In the genomic region with DNA sequence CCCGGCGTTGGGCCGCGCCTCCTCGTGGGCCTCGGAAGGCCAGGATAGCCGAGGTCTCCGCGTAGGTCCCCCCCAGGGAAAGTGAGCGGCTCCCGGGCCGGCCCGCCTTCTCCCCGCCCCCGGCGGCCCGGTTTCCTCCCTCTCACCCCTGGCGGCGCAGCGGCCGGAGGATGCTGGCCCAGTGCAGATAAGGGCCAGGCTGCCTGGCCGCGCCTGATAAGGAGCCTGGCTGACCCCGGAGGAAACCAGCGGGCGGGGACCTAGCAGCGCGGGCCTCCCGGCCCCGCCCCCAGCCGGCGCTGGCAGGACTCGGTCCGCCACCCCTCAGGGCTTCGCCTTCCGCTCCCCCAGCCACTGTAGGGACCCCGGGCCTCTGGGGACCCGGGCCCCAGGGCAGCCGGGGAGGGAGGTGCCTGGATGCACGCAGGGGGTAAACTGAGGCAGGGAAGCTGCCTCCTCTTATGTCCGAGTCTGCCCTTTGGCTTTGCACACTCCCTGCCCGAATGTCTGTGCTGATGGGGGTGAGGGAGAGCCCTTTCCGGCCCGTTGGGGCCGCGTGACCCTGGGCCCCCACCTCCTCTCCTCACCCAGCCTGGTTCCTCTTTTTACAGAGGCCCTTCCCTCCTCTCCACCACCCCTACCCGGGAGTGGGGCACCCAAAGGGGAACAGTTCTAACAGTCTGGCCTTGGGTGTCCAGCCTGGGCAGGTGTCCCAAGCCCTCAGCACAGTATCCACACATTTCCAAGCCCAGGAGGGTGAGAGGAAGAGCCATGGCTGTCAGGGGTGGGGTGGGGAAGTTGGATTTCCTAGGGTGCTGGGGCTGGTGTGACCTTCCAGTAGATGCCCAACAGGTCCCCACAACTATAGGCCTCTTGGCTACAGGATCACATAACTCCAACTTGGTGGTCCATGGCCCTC, we compare ENCODE assay signal across 1 cellular context.
TF ChIP-seq lines count a peak whose summit lies in the region.

A gene (minus strand): TSS at position 193 of the 919 bp plus-strand sequence. CDS start 1,687 bp downstream, outside the sequence.

TF ChIP-seq in K562, 482 proteins besides CTCF, POLR2A, EP300 and RAD21 (continued from another document and continues in another):
- TF ChIP-seq, protein P1, sequence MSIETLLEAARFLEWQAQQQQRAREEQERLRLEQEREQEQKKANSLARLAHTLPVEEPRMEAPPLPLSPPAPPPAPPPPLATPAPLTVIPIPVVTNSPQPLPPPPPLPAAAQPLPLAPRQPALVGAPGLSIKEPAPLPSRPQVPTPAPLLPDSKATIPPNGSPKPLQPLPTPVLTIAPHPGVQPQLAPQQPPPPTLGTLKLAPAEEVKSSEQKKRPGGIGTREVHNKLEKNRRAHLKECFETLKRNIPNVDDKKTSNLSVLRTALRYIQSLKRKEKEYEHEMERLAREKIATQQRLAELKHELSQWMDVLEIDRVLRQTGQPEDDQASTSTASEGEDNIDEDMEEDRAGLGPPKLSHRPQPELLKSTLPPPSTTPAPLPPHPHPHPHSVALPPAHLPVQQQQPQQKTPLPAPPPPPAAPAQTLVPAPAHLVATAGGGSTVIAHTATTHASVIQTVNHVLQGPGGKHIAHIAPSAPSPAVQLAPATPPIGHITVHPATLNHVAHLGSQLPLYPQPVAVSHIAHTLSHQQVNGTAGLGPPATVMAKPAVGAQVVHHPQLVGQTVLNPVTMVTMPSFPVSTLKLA (conservative IDR thresholded peaks at IDR 0.05) = peak; percentile 79 to 89
- TF ChIP-seq TGIF2 (CRISPR knock-in tag; IDR thresholded peaks at IDR 0.05) (no peak), FOXJ3 (CRISPR knock-in tag; IDR thresholded peaks at IDR 0.05) (no peak), POLR2B (IDR thresholded peaks at IDR 0.05; ENCODE audit: low read depth, partially characterized antibody) (peak; percentile 47), SMARCB1 (IDR thresholded peaks at IDR 0.05; ENCODE audit: insufficient read length, low read depth) (peak; percentile 54), MAFG (tag; conservative IDR thresholded peaks at IDR 0.05) (no peak), ZNF696 (CRISPR knock-in tag; conservative IDR thresholded peaks at IDR 0.05) (no peak), TCF3 (CRISPR knock-in tag; IDR thresholded peaks at IDR 0.05) (peak; percentile 99), ARID2 (IDR thresholded peaks at IDR 0.05) (no peak), XRCC5 (IDR thresholded peaks at IDR 0.05; ENCODE audit: low read depth, low read length) (no peak), ZBTB1 (CRISPR knock-in tag; IDR thresholded peaks at IDR 0.05; ENCODE audit: borderline replicate concordance, low read depth) (no peak; the same call in 1 of the 2 replicates), TBL1XR1 (IDR thresholded peaks at IDR 0.05; ENCODE audit: low read length in 2 of 2) (peak; percentile 90 to 96), CSDE1 (IDR thresholded peaks at IDR 0.05) (no peak), KDM1A (IDR thresholded peaks at IDR 0.05) (peak; percentile 80 to 85), PYGO2 (tag; IDR thresholded peaks at IDR 0.05) (0 out of 2 replicates have a peak, but pooled peaks have one; percentile 25), SRF (CRISPR knock-in tag; IDR thresholded peaks at IDR 0.05) (peak in 1 of 2 experiments; percentile 81; a peak in 2 of 4 replicates), ARHGAP35 (IDR thresholded peaks at IDR 0.05; ENCODE audit: partially characterized antibody) (no peak), RFX1 (IDR thresholded peaks at IDR 0.05) (no peak), PHF21A (IDR thresholded peaks at IDR 0.05; ENCODE audit: borderline replicate concordance, low read depth) (peak; percentile 90), TCFL5 (CRISPR knock-in tag; conservative IDR thresholded peaks at IDR 0.05) (no peak; the same call in 1 of the 2 replicates), MCM3 (IDR thresholded peaks at IDR 0.05) (no peak), JUND (IDR thresholded peaks at IDR 0.05; ENCODE audit: borderline replicate concordance, low read depth, low read length) (peak; percentile 59; the same call in 1 of the 2 replicates), JUND (tag; IDR thresholded peaks at IDR 0.05; ENCODE audit: borderline replicate concordance, low read depth, low read length) (peak; percentile 58; the same call in 1 of the 3 replicates), ZNF717 (CRISPR knock-in tag; IDR thresholded peaks at IDR 0.05) (no peak), NBN (IDR thresholded peaks at IDR 0.05; ENCODE audit: low read depth) (peak; percentile 45), MEF2A (IDR thresholded peaks at IDR 0.05; ENCODE audit: control insufficient read depth, low read depth, low read length) (no peak), CC2D1A (IDR thresholded peaks at IDR 0.05) (peak; percentile 93; the same call in 1 of the 2 replicates), SAFB2 (IDR thresholded peaks at IDR 0.05; ENCODE audit: borderline replicate concordance, low read depth, low read length, severe bottlenecking) (no peak), GATAD2A (IDR thresholded peaks at IDR 0.05) (peak; percentile 62; the same call in 1 of the 2 replicates), MEF2D (tag; conservative IDR thresholded peaks at IDR 0.05; ENCODE audit: low read depth) (peak; percentile 69), PURB (CRISPR knock-in tag; IDR thresholded peaks at IDR 0.05; ENCODE audit: low read depth) (no peak), SIN3A (IDR thresholded peaks at IDR 0.05; ENCODE audit: borderline replicate concordance in 2 of 2, control insufficient read depth in 1 of 2, low read depth in 2 of 2, low read length in 2 of 2) (peak; percentile 71 to 72; a peak in 2 of 4 replicates), PCBP2 (IDR thresholded peaks at IDR 0.05; ENCODE audit: low read depth, low read length, poor library complexity, severe bottlenecking) (no peak), FOS (IDR thresholded peaks at IDR 0.05; ENCODE audit: extremely low read depth, insufficient read length) (no peak), TAL1 (IDR thresholded peaks at IDR 0.05) (peak; percentile 100)
- TF ChIP-seq, protein P2, sequence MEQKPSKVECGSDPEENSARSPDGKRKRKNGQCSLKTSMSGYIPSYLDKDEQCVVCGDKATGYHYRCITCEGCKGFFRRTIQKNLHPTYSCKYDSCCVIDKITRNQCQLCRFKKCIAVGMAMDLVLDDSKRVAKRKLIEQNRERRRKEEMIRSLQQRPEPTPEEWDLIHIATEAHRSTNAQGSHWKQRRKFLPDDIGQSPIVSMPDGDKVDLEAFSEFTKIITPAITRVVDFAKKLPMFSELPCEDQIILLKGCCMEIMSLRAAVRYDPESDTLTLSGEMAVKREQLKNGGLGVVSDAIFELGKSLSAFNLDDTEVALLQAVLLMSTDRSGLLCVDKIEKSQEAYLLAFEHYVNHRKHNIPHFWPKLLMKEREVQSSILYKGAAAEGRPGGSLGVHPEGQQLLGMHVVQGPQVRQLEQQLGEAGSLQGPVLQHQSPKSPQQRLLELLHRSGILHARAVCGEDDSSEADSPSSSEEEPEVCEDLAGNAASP (IDR thresholded peaks at IDR 0.05) = no peak
- TF ChIP-seq, protein P3, sequence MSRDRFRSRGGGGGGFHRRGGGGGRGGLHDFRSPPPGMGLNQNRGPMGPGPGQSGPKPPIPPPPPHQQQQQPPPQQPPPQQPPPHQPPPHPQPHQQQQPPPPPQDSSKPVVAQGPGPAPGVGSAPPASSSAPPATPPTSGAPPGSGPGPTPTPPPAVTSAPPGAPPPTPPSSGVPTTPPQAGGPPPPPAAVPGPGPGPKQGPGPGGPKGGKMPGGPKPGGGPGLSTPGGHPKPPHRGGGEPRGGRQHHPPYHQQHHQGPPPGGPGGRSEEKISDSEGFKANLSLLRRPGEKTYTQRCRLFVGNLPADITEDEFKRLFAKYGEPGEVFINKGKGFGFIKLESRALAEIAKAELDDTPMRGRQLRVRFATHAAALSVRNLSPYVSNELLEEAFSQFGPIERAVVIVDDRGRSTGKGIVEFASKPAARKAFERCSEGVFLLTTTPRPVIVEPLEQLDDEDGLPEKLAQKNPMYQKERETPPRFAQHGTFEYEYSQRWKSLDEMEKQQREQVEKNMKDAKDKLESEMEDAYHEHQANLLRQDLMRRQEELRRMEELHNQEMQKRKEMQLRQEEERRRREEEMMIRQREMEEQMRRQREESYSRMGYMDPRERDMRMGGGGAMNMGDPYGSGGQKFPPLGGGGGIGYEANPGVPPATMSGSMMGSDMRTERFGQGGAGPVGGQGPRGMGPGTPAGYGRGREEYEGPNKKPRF (IDR thresholded peaks at IDR 0.05; ENCODE audit: low read depth, low read length) = no peak
- TF ChIP-seq, protein P4, sequence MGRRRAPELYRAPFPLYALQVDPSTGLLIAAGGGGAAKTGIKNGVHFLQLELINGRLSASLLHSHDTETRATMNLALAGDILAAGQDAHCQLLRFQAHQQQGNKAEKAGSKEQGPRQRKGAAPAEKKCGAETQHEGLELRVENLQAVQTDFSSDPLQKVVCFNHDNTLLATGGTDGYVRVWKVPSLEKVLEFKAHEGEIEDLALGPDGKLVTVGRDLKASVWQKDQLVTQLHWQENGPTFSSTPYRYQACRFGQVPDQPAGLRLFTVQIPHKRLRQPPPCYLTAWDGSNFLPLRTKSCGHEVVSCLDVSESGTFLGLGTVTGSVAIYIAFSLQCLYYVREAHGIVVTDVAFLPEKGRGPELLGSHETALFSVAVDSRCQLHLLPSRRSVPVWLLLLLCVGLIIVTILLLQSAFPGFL (CRISPR knock-in tag; IDR thresholded peaks at IDR 0.05) = no peak
- TF ChIP-seq, protein P5, sequence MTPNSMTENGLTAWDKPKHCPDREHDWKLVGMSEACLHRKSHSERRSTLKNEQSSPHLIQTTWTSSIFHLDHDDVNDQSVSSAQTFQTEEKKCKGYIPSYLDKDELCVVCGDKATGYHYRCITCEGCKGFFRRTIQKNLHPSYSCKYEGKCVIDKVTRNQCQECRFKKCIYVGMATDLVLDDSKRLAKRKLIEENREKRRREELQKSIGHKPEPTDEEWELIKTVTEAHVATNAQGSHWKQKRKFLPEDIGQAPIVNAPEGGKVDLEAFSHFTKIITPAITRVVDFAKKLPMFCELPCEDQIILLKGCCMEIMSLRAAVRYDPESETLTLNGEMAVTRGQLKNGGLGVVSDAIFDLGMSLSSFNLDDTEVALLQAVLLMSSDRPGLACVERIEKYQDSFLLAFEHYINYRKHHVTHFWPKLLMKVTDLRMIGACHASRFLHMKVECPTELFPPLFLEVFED (CRISPR knock-in tag; conservative IDR thresholded peaks at IDR 0.05) = 0 out of 2 replicates have a peak, but pooled peaks have one; percentile 42
- TF ChIP-seq, protein P6, sequence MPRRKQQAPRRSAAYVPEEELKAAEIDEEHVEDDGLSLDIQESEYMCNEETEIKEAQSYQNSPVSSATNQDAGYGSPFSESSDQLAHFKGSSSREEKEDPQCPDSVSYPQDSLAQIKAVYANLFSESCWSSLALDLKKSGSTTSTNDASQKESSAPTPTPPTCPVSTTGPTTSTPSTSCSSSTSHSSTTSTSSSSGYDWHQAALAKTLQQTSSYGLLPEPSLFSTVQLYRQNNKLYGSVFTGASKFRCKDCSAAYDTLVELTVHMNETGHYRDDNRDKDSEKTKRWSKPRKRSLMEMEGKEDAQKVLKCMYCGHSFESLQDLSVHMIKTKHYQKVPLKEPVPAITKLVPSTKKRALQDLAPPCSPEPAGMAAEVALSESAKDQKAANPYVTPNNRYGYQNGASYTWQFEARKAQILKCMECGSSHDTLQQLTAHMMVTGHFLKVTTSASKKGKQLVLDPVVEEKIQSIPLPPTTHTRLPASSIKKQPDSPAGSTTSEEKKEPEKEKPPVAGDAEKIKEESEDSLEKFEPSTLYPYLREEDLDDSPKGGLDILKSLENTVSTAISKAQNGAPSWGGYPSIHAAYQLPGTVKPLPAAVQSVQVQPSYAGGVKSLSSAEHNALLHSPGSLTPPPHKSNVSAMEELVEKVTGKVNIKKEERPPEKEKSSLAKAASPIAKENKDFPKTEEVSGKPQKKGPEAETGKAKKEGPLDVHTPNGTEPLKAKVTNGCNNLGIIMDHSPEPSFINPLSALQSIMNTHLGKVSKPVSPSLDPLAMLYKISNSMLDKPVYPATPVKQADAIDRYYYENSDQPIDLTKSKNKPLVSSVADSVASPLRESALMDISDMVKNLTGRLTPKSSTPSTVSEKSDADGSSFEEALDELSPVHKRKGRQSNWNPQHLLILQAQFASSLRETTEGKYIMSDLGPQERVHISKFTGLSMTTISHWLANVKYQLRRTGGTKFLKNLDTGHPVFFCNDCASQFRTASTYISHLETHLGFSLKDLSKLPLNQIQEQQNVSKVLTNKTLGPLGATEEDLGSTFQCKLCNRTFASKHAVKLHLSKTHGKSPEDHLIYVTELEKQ (CRISPR knock-in tag; IDR thresholded peaks at IDR 0.05) = 0 out of 2 replicates have a peak, but pooled peaks have one; percentile 7
- TF ChIP-seq, protein P7, sequence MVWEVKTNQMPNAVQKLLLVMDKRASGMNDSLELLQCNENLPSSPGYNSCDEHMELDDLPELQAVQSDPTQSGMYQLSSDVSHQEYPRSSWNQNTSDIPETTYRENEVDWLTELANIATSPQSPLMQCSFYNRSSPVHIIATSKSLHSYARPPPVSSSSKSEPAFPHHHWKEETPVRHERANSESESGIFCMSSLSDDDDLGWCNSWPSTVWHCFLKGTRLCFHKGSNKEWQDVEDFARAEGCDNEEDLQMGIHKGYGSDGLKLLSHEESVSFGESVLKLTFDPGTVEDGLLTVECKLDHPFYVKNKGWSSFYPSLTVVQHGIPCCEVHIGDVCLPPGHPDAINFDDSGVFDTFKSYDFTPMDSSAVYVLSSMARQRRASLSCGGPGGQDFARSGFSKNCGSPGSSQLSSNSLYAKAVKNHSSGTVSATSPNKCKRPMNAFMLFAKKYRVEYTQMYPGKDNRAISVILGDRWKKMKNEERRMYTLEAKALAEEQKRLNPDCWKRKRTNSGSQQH (CRISPR knock-in tag; IDR thresholded peaks at IDR 0.05) = no peak
- TF ChIP-seq, protein P8, sequence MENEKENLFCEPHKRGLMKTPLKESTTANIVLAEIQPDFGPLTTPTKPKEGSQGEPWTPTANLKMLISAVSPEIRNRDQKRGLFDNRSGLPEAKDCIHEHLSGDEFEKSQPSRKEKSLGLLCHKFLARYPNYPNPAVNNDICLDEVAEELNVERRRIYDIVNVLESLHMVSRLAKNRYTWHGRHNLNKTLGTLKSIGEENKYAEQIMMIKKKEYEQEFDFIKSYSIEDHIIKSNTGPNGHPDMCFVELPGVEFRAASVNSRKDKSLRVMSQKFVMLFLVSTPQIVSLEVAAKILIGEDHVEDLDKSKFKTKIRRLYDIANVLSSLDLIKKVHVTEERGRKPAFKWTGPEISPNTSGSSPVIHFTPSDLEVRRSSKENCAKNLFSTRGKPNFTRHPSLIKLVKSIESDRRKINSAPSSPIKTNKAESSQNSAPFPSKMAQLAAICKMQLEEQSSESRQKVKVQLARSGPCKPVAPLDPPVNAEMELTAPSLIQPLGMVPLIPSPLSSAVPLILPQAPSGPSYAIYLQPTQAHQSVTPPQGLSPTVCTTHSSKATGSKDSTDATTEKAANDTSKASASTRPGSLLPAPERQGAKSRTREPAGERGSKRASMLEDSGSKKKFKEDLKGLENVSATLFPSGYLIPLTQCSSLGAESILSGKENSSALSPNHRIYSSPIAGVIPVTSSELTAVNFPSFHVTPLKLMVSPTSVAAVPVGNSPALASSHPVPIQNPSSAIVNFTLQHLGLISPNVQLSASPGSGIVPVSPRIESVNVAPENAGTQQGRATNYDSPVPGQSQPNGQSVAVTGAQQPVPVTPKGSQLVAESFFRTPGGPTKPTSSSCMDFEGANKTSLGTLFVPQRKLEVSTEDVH (IDR thresholded peaks at IDR 0.05; ENCODE audit: low read depth, partially characterized antibody) = no peak
- TF ChIP-seq, protein P9, sequence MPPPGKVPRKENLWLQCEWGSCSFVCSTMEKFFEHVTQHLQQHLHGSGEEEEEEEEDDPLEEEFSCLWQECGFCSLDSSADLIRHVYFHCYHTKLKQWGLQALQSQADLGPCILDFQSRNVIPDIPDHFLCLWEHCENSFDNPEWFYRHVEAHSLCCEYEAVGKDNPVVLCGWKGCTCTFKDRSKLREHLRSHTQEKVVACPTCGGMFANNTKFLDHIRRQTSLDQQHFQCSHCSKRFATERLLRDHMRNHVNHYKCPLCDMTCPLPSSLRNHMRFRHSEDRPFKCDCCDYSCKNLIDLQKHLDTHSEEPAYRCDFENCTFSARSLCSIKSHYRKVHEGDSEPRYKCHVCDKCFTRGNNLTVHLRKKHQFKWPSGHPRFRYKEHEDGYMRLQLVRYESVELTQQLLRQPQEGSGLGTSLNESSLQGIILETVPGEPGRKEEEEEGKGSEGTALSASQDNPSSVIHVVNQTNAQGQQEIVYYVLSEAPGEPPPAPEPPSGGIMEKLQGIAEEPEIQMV (tag; conservative IDR thresholded peaks at IDR 0.05; ENCODE audit: low read depth) = peak; percentile 86
